8 cellular contexts compared by ENCODE assay signal in genomic region chr3:125055913-125056705, GRCh38. TPM values are rescaled to one million over a fixed set of nuclear protein-coding genes. Genes with fewer than 3 reads are reported as not detected.
A peak's percentile ranks its signal among the peaks of the same experiment; 100 is the strongest.
DNase-seq lines count a peak whose midpoint lies in the region; ATAC-seq and TF ChIP-seq lines count a peak whose summit lies in the region.

HEG1 (minus strand) TSS chr3:125055997; CDS start chr3:125055890, 107 bp downstream.

- H3K9ac ChIP-seq in OCI-LY1 (ENCODE audit: low read length): no peak within 1 kb of the TSS

- peaks cover 46% of the 10 kb centered on the region for H3K27me3 Mint-ChIP-seq in activated T-cell treated with anti-CD3 and anti-CD28 coated beads, Interleukin-2, amount 50 U/mL, for 72 hours (ENCODE audit: low read depth)
- H3K27me3 Mint-ChIP-seq in naive thymus-derived CD4-positive, alpha-beta T cell: peaks cover 0 to 37% (median 6%) of the 10 kb centered on the region in 5 donors
- H3K27me3 Mint-ChIP-seq in stimulated activated memory B cell treated with anti-CD40 and anti-IgM and Interleukin-4, amounts not matched to agents 10 μg/mL and 1 μg/mL and 100 μg/mL, for 72 hours: peaks cover 13% of the 10 kb centered on the region

- POLR2A ChIA-PET in naive thymus-derived CD4-positive, alpha-beta T cell (lab: Charles Lee): interaction anchor here (1.0 to 1.6 kb wide), 4 partner anchors 15 to 73 kb away, joined by 3 to 7 read pairs (median 4); no protein-coding TSS in a partner anchor

- peaks cover 6% of the 10 kb centered on the region; the same call in 1 of the 2 replicates for H3K27me3 ChIP-seq in OCI-LY1 (ENCODE audit: insufficient read depth, low read length)
- H3K27me3 ChIP-seq in esophagus squamous epithelium: no peaks in the 10 kb centered on the region
- H3K27me3 ChIP-seq in naive thymus-derived CD4-positive, alpha-beta T cell (ENCODE audit: control insufficient read depth in 2 of 2, insufficient read depth in 2 of 2, low read length in 2 of 2): no peaks in the 10 kb centered on the region

- H3K27ac Mint-ChIP-seq in activated T-cell treated with anti-CD3 and anti-CD28 coated beads, Interleukin-2, amount 50 U/mL, for 72 hours: peak within 1 kb of the TSS; percentile 56
- peak within 1 kb of the TSS; percentile 84 to 99 (median 93) for H3K27ac Mint-ChIP-seq in naive thymus-derived CD4-positive, alpha-beta T cell
- H3K27ac Mint-ChIP-seq in stimulated activated memory B cell treated with anti-CD40 and anti-IgM and Interleukin-4, amounts not matched to agents 10 μg/mL and 1 μg/mL and 100 μg/mL, for 72 hours: peak within 1 kb of the TSS; percentile 85

- H3K4me1 ChIP-seq in OCI-LY1 (ENCODE audit: insufficient read depth, low read length, severe bottlenecking): peaks cover 16% of the 10 kb centered on the region
- H3K4me1 ChIP-seq in esophagus squamous epithelium: peaks cover 39 to 68% (median 43%) of the 10 kb centered on the region in 3 donors
- peaks cover 34 to 35% of the 10 kb centered on the region in 2 donors for H3K4me1 ChIP-seq in naive thymus-derived CD4-positive, alpha-beta T cell (ENCODE audit: control insufficient read depth in 2 of 2, insufficient read depth in 2 of 2, low read length in 2 of 2)

- H2AFZ ChIP-seq in OCI-LY1 (ENCODE audit: low read length): no peak within 1 kb of the TSS

- H3K4me3 ChIP-seq in OCI-LY1 (ENCODE audit: low read depth, low read length, poor library complexity, severe bottlenecking): peak within 1 kb of the TSS; percentile 49
- peak within 1 kb of the TSS; percentile 62 to 89 (median 77) for H3K4me3 ChIP-seq in esophagus squamous epithelium
- H3K4me3 ChIP-seq in naive thymus-derived CD4-positive, alpha-beta T cell (ENCODE audit: low read length): peak within 1 kb of the TSS; percentile 94

- H3K36me3 Mint-ChIP-seq in activated T-cell treated with anti-CD3 and anti-CD28 coated beads, Interleukin-2, amount 50 U/mL, for 72 hours (ENCODE audit: insufficient read depth in 2 of 2): peaks cover 1 to 3% of the 10 kb centered on the region in 2 donors
- H3K36me3 Mint-ChIP-seq in naive thymus-derived CD4-positive, alpha-beta T cell: peaks cover 0 to 14% (median 0%) of the 10 kb centered on the region in 5 donors
- H3K36me3 Mint-ChIP-seq in stimulated activated memory B cell treated with anti-CD40 and anti-IgM and Interleukin-4, amounts not matched to agents 10 μg/mL and 1 μg/mL and 100 μg/mL, for 72 hours: no peaks in the 10 kb centered on the region

- CTCF ChIA-PET in naive thymus-derived CD4-positive, alpha-beta T cell (lab: Charles Lee): no interaction called here

- no peaks in the 10 kb centered on the region for H3K9me3 Mint-ChIP-seq in activated T-cell treated with anti-CD3 and anti-CD28 coated beads, Interleukin-2, amount 50 U/mL, for 72 hours
- no peaks in the 10 kb centered on the region for H3K9me3 Mint-ChIP-seq in naive thymus-derived CD4-positive, alpha-beta T cell
- no peaks in the 10 kb centered on the region for H3K9me3 Mint-ChIP-seq in stimulated activated memory B cell treated with anti-CD40 and anti-IgM and Interleukin-4, amounts not matched to agents 10 μg/mL and 1 μg/mL and 100 μg/mL, for 72 hours

- peak; percentile 37 for ATAC-seq in GM18517 (IDR thresholded peaks at IDR 0.05; ENCODE audit: unreplicated experiment)
- peak; percentile 41 for ATAC-seq in HG03097 (IDR thresholded peaks at IDR 0.05; ENCODE audit: low FRiP score, unreplicated experiment)
- peak; percentile 74 to 79 for ATAC-seq in activated T-cell treated with anti-CD3 and anti-CD28 coated beads, Interleukin-2, amount 50 U/mL, for 72 hours (replicated peaks in 1 of 2)
- ATAC-seq in naive thymus-derived CD4-positive, alpha-beta T cell: peak; percentile 78
- peak; percentile 83 for ATAC-seq in stimulated activated memory B cell treated with anti-CD40 and anti-IgM and Interleukin-4, amounts not matched to agents 10 μg/mL and 1 μg/mL and 100 μg/mL, for 72 hours

- TF ChIP-seq CTCF in OCI-LY1 (IDR thresholded peaks at IDR 0.05; ENCODE audit: low read length) (no peak), esophagus squamous epithelium (IDR thresholded peaks at IDR 0.05) (no peak)

- intact Hi-C loops in esophagus squamous epithelium (cut with DNase I): loop anchor here (10.0 kb wide), 1 partner anchor 89 kb away; no protein-coding TSS in a partner anchor
- intact Hi-C loops in naive thymus-derived CD4-positive, alpha-beta T cell (cut with micrococcal nuclease): loop anchor here (1.0 to 10.0 kb wide), 13 partner anchors 31 to 1471 kb away; partner anchors contain the start of genes HACD2 (in 1 of the 2), OSBPL11 (in 1 of the 2), SNX4 (in 1 of the 2) and UMPS (in 1 of the 2)

- H3K4me2 ChIP-seq in OCI-LY1 (ENCODE audit: low read length): peak within 1 kb of the TSS; percentile 74

- no peaks in the 10 kb centered on the region for H4K20me1 ChIP-seq in OCI-LY1 (ENCODE audit: insufficient read depth, low read length)

- H3F3A ChIP-seq in OCI-LY1 (ENCODE audit: insufficient read depth, low read length): no peaks in the 10 kb centered on the region

- H3K36me3 ChIP-seq in OCI-LY1 (ENCODE audit: insufficient read depth, low read length): no peaks in the 10 kb centered on the region
- H3K36me3 ChIP-seq in esophagus squamous epithelium: no peaks in the 10 kb centered on the region
- no peaks in the 10 kb centered on the region for H3K36me3 ChIP-seq in naive thymus-derived CD4-positive, alpha-beta T cell (ENCODE audit: control insufficient read depth in 2 of 3, insufficient read depth in 3 of 3, low read length in 3 of 3)

- H3K9me2 ChIP-seq in OCI-LY1 (ENCODE audit: low read depth, low read length): no peaks in the 10 kb centered on the region

- 3 to 13% methylated on average over 10 to 16 of the region's 67 CpGs for WGBS in esophagus squamous epithelium, 2 donors

- H3K79me2 ChIP-seq in OCI-LY1 (ENCODE audit: insufficient read depth, low read length): no peaks in the 10 kb centered on the region

- H3K27ac ChIP-seq in OCI-LY1 (ENCODE audit: low read depth, low read length, poor library complexity, severe bottlenecking) (no peak within 1 kb of the TSS), esophagus squamous epithelium (peak within 1 kb of the TSS; percentile 87 to 99 (median 92))
- peak within 1 kb of the TSS; percentile 89 for H3K27ac ChIP-seq in naive thymus-derived CD4-positive, alpha-beta T cell (ENCODE audit: low read depth, low read length)

- DNase-seq in 8988T (peak; percentile 92), esophagus squamous epithelium (lab: John Stamatoyannopoulos, UW) (peak; percentile 26)
- DNase-seq in activated T-cell treated with anti-CD3 and anti-CD28 coated beads, Interleukin-2, amount 50 U/mL, for 72 hours: peak; percentile 81 to 86
- DNase-seq in naive thymus-derived CD4-positive, alpha-beta T cell: peak; percentile 54 to 85 (median 72)

- TF ChIP-seq POLR2A in esophagus squamous epithelium (IDR thresholded peaks at IDR 0.05): peak in 2 of 4 donors; percentile 65 to 77

- no peaks in the 10 kb centered on the region for H3K9me3 ChIP-seq in OCI-LY1 (ENCODE audit: low read length)
- H3K9me3 ChIP-seq in esophagus squamous epithelium: no peaks in the 10 kb centered on the region
- no peaks in the 10 kb centered on the region for H3K9me3 ChIP-seq in naive thymus-derived CD4-positive, alpha-beta T cell (ENCODE audit: control insufficient read depth in 2 of 3, low read length in 3 of 3)

- peak within 1 kb of the TSS; percentile 87 to 98 for H3K4me3 Mint-ChIP-seq in activated T-cell treated with anti-CD3 and anti-CD28 coated beads, Interleukin-2, amount 50 U/mL, for 72 hours
- peak within 1 kb of the TSS; percentile 89 to 100 (median 96) for H3K4me3 Mint-ChIP-seq in naive thymus-derived CD4-positive, alpha-beta T cell
- H3K4me3 Mint-ChIP-seq in stimulated activated memory B cell treated with anti-CD40 and anti-IgM and Interleukin-4, amounts not matched to agents 10 μg/mL and 1 μg/mL and 100 μg/mL, for 72 hours: peak within 1 kb of the TSS; percentile 89

- peaks cover 52% of the 10 kb centered on the region for H3K4me1 Mint-ChIP-seq in activated T-cell treated with anti-CD3 and anti-CD28 coated beads, Interleukin-2, amount 50 U/mL, for 72 hours (ENCODE audit: low read depth)
- peaks cover 33 to 52% (median 46%) of the 10 kb centered on the region in 7 donors for H3K4me1 Mint-ChIP-seq in naive thymus-derived CD4-positive, alpha-beta T cell
- H3K4me1 Mint-ChIP-seq in stimulated activated memory B cell treated with anti-CD40 and anti-IgM and Interleukin-4, amounts not matched to agents 10 μg/mL and 1 μg/mL and 100 μg/mL, for 72 hours: peaks cover 39% of the 10 kb centered on the region

RNA-seq across cellular contexts. Expression of gene HEG1, which starts in this region (rescaled TPM):
- total RNA-seq in activated T-cell treated with anti-CD3 and anti-CD28 coated beads, Interleukin-2, amount 50 U/mL, for 72 hours: 1 to 10 TPM; 7.4 to 9.5 TPM
- total RNA-seq in esophagus squamous epithelium: 10 to 100 TPM; 13.3 to 37.2 (median 22.5) TPM
- total RNA-seq in naive thymus-derived CD4-positive, alpha-beta T cell: 10 to 100 TPM; 16.9 to 45.4 (median 20.0) TPM
- polyA plus RNA-seq in naive thymus-derived CD4-positive, alpha-beta T cell: 1 to 10 TPM; 2.1 to 5.4 TPM

Comparison
In these comparisons a context has a peak if more than half of its experiments do, and no peak if none do; other contexts are left out.
1. DNase-seq: peak in every context shown above with its lines; median percentile 92 in 8988T; 84 in activated T-cell treated with anti-CD3 and anti-CD28 coated beads, Interleukin-2, amount 50 U/mL, for 72 hours; 72 in naive thymus-derived CD4-positive, alpha-beta T cell; 26 in esophagus squamous epithelium.